ENCODE assay signal across 23 cellular contexts in genomic region chr4:98605216-98605615, GRCh38.
"Had no signal": no experiment of that assay in that cellular context is flagged by ENCODE, and none has a peak within 500 bp of the region (broad histone marks: within the 10 kb centered on the region; RNA-seq: fewer than 3 reads in every experiment).

No MANE protein-coding gene starts in this region.

- H3K27me3 ChIP-seq: gastroesophageal sphincter, neural progenitor cell, spleen, transverse colon had no signal

- H3K27ac ChIP-seq: coronary artery, gastroesophageal sphincter, lower lobe of right lung, neural progenitor cell, spleen, transverse colon, VCaP had no signal

- DNase-seq: activated CD4-positive, alpha-beta T cell treated with anti-CD3 and anti-CD28 coated beads for 4 hours; activated CD8-positive, alpha-beta memory T cell treated with anti-CD3 and anti-CD28 coated beads, Interleukin-2, amount 50 U/mL, for 4 hours; activated CD8-positive, alpha-beta T cell treated with anti-CD3 and anti-CD28 coated beads for 36 hours; activated naive CD4-positive, alpha-beta T cell treated with anti-CD3 and anti-CD28 coated beads for 36 hours; central memory CD4-positive, alpha-beta T cell; effector CD8-positive, alpha-beta T cell; hippocampal formation; left cardiac atrium; lower lobe of right lung; right cardiac atrium; spleen; stimulated activated CD4-positive, alpha-beta T cell treated with anti-CD3 and anti-CD28 coated beads, Interleukin-2, amount 100 ng/mL, for 24 hours; stimulated activated naive CD4-positive, alpha-beta T cell; substantia nigra; T-cell; T1000; transverse colon had no signal

- H3K9me3 ChIP-seq: lower lobe of right lung, transverse colon had no signal

- H3K36me3 Mint-ChIP-seq: mesothelial cell of epicardium had no signal

- H3K36me3 ChIP-seq: gastroesophageal sphincter, lower lobe of right lung, neural progenitor cell, spleen, transverse colon had no signal

- H3K27ac Mint-ChIP-seq: activated CD8-positive, alpha-beta T cell treated with anti-CD3 and anti-CD28 coated beads for 36 hours; activated naive CD4-positive, alpha-beta T cell treated with anti-CD3 and anti-CD28 coated beads for 36 hours; activated T-helper 1 cell treated with anti-CD3 and anti-CD28 coated beads, Interleukin-12 subunit alpha, Interleukin-12 subunit beta, Interleukin-2, Interleukin-4 antibody, amounts not matched to agents 30 ng/mL and 10 ng/mL and 1 ng/mL, durations not matched to agents 14 hours and 24 hours and 36 hours; mesothelial cell of epicardium; neural progenitor cell; T-cell had no signal

- H2AFZ ChIP-seq: neural progenitor cell had no signal

- H3K4me1 ChIP-seq: gastroesophageal sphincter, lower lobe of right lung, transverse colon had no signal

- ATAC-seq: activated CD8-positive, alpha-beta T cell treated with anti-CD3 and anti-CD28 coated beads for 36 hours; gastroesophageal sphincter; left cardiac atrium; lower lobe of right lung; right cardiac atrium; T-cell had no signal

- H3K4me3 Mint-ChIP-seq: activated CD8-positive, alpha-beta T cell treated with anti-CD3 and anti-CD28 coated beads for 36 hours; activated naive CD4-positive, alpha-beta T cell treated with anti-CD3 and anti-CD28 coated beads for 36 hours; activated T-helper 1 cell treated with anti-CD3 and anti-CD28 coated beads, Interleukin-12 subunit alpha, Interleukin-12 subunit beta, Interleukin-2, Interleukin-4 antibody, amounts not matched to agents 30 ng/mL and 10 ng/mL and 1 ng/mL, durations not matched to agents 14 hours and 24 hours and 36 hours; mesothelial cell of epicardium; neural progenitor cell; T-cell had no signal

- H3K9ac ChIP-seq: neural progenitor cell had no signal

- H3K27me3 Mint-ChIP-seq: activated CD8-positive, alpha-beta T cell treated with anti-CD3 and anti-CD28 coated beads for 36 hours; T-cell had no signal

- H3K4me3 ChIP-seq: coronary artery, gastroesophageal sphincter, lower lobe of right lung, neural progenitor cell, spleen, transverse colon had no signal

- H3K4me2 ChIP-seq: neural progenitor cell had no signal
